In the genomic region with DNA sequence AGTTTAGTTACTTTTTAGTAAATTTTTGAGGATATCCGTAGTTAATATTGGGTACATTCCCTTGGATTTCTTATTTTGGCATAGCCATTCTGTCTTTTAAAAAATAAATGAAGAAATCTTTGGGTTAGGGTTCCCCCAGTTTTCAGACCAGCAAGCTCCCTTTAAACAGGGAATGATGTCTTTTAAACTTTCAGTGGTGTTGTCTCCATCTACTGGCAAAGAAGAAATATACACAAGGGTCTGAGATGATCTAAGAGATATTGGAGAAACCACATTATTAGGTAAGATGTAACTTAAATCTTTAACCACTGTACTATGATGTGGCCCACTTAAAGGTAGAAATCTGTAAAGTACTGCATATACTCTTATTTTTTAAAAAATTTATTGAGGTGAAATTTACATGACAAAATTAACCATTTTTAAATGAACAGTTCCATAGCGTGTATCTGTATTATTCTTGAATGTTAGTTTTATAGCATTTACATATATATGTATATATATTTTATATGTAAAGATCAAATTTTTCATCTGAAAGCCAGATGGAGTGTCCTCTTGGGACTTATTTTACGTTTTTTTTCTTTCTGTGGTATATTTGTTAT, we compare ENCODE assay signal across 8 cellular contexts. TPM values are rescaled to one million over a fixed set of nuclear protein-coding genes. Genes with fewer than 3 reads are reported as not detected.
DNase-seq lines count a peak whose midpoint lies in the region; ATAC-seq and TF ChIP-seq lines count a peak whose summit lies in the region.

No MANE protein-coding gene starts in this region.

- no peak overlapping the region for H3K4me2 ChIP-seq in PC-9

- no peaks in the 10 kb centered on the region; the same call in 1 of the 2 replicates for H3K36me3 ChIP-seq in PC-9 (ENCODE audit: low read depth)

- H3K79me2 ChIP-seq in PC-9 (ENCODE audit: low read depth), result no peaks in the 10 kb centered on the region

- no peak overlapping the region for H3K27ac ChIP-seq in PC-9

- no peak overlapping the region for H2AFZ ChIP-seq in PC-9

- POLR2A ChIA-PET in PC-9 (lab: Charles Lee; ENCODE audit: unreplicated experiment), result interaction anchor here (0.6 to 0.7 kb wide), 2 partner anchors 75 to 206 kb away, joined by 3 to 4 read pairs; no protein-coding TSS in a partner anchor

- DNase-seq in AML-193 (lab: John Stamatoyannopoulos, UW), result peak; percentile 69 to 70
- peak; percentile 41 for DNase-seq in GM13977 (ENCODE audit: low spot score)
- no peak for DNase-seq in PC-9
- peak; percentile 27 for DNase-seq in dedifferentiated amniotic fluid mesenchymal stem cell (ENCODE audit: extremely low spot score)
- peak; percentile 37 for DNase-seq in midbrain (lab: John Stamatoyannopoulos, UW)
- no peak for DNase-seq in cortex of kidney (lab: John Stamatoyannopoulos, UW)
- no peak for DNase-seq in NCI-H1105 (lab: John Stamatoyannopoulos, UW)

- BruUV-seq in PC-9 (replicated peaks; lab: Mats Ljungman, UMichigan), result no TSS peak

- H3F3A ChIP-seq in PC-9 (ENCODE audit: insufficient read depth, low read depth), result peaks cover 6% of the 10 kb centered on the region; the same call in 1 of the 2 replicates

- CTCF ChIA-PET in PC-9 (lab: Charles Lee), result interaction anchor here (0.6 to 1.0 kb wide), 4 partner anchors 14 to 413 kb away, joined by 3 to 17 read pairs (median 4); a partner anchor contains a TSS

- no peak for ATAC-seq in GM18498 (IDR thresholded peaks at IDR 0.05; ENCODE audit: unreplicated experiment)

- H3K4me3 ChIP-seq in PC-9, result no peak overlapping the region

- H3K4me1 ChIP-seq in PC-9 (replicated peaks; ENCODE audit: insufficient read depth), result no peaks in the 10 kb centered on the region

- 0 out of 2 replicates have a peak, but pooled peaks cover 3% of the 10 kb centered on the region for H4K20me1 ChIP-seq in PC-9 (ENCODE audit: insufficient read depth)

- peak; percentile 62 for TF ChIP-seq CTCF in GM13977 (IDR thresholded peaks at IDR 0.05; ENCODE audit: extremely low read depth, insufficient read depth, missing control alignments)
- peak; percentile 70 for TF ChIP-seq CTCF in PC-9 (conservative IDR thresholded peaks at IDR 0.05)

- no peaks in the 10 kb centered on the region for H3K9me3 ChIP-seq in PC-9 (ENCODE audit: insufficient read depth, low read depth)

- H3K9me2 ChIP-seq in PC-9 (ENCODE audit: insufficient read depth), result no peaks in the 10 kb centered on the region

- in situ Hi-C loops in GM13977 (cut with MboI; ENCODE audit: low pct_unique_long_range_greater_than_20kb, low sequenced_read_pairs, unreplicated experiment), result no loop called here

- intact Hi-C loops in PC-9 (cut with micrococcal nuclease; ENCODE audit: unreplicated experiment), result loop anchor here (1.0 to 10.0 kb wide), 3 partner anchors 287 to 630 kb away; no protein-coding TSS in a partner anchor

- no peaks in the 10 kb centered on the region for H3K27me3 ChIP-seq in PC-9 (ENCODE audit: insufficient read depth, low read depth)

RNA-seq across cellular contexts. Expression of a gene that starts 35.1 kb away (rescaled TPM):
- 75.8 and 117 TPM in 2 replicates for total RNA-seq in PC-9 (2021)

Comparison
In these comparisons a context has a peak if more than half of its experiments do, and no peak if none do; other contexts are left out.
1. DNase-seq: peak in AML-193 (2 of 2), GM13977 (single experiment), dedifferentiated amniotic fluid mesenchymal stem cell (single experiment) and midbrain (single experiment); none in PC-9 (0 of 2), cortex of kidney (single experiment) and NCI-H1105 (single experiment).